Comparison of ENCODE assay signal across 2 cellular contexts in genomic region chr4:43496188-43496587, GRCh38.
TF ChIP-seq lines count a peak whose summit lies in the region.

No MANE protein-coding gene starts in this region.

TF ChIP-seq in SK-N-SH, 30 proteins besides CTCF, POLR2A, EP300 and RAD21 (continued from another document):
- TF ChIP-seq PBX3 (IDR thresholded peaks at IDR 0.05): no peak
- TF ChIP-seq SMC3 (IDR thresholded peaks at IDR 0.05; ENCODE audit: low read depth, low read length): no peak
- TF ChIP-seq REST (IDR thresholded peaks at IDR 0.05; ENCODE audit: low read depth, low read length): no peak
- TF ChIP-seq CHD2 (IDR thresholded peaks at IDR 0.05; ENCODE audit: low read length, partially characterized antibody): no peak
- no peak for TF ChIP-seq FOXM1 (IDR thresholded peaks at IDR 0.05; ENCODE audit: low read depth)
- TF ChIP-seq TEAD4 (IDR thresholded peaks at IDR 0.05; ENCODE audit: borderline replicate concordance, insufficient read depth): no peak
- no peak for TF ChIP-seq GABPA (IDR thresholded peaks at IDR 0.05; ENCODE audit: low read depth)
- no peak for TF ChIP-seq GATA2 (CRISPR knock-in tag; IDR thresholded peaks at IDR 0.05)

TF ChIP-seq in SK-N-SH treated with all-trans-retinoic acid at 6 μM for 48 hours, 23 proteins besides CTCF, POLR2A, EP300 and RAD21 (continued from another document):
- TF ChIP-seq, protein P1, sequence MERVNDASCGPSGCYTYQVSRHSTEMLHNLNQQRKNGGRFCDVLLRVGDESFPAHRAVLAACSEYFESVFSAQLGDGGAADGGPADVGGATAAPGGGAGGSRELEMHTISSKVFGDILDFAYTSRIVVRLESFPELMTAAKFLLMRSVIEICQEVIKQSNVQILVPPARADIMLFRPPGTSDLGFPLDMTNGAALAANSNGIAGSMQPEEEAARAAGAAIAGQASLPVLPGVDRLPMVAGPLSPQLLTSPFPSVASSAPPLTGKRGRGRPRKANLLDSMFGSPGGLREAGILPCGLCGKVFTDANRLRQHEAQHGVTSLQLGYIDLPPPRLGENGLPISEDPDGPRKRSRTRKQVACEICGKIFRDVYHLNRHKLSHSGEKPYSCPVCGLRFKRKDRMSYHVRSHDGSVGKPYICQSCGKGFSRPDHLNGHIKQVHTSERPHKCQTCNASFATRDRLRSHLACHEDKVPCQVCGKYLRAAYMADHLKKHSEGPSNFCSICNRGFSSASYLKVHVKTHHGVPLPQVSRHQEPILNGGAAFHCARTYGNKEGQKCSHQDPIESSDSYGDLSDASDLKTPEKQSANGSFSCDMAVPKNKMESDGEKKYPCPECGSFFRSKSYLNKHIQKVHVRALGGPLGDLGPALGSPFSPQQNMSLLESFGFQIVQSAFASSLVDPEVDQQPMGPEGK (CRISPR knock-in tag; IDR thresholded peaks at IDR 0.05; ENCODE audit: borderline replicate concordance): no peak
- TF ChIP-seq ZFP3 (CRISPR knock-in tag; IDR thresholded peaks at IDR 0.05) (no peak), ISL1 (CRISPR knock-in tag; IDR thresholded peaks at IDR 0.05) (no peak), TSHZ2 (CRISPR knock-in tag; IDR thresholded peaks at IDR 0.05) (no peak), BACH2 (CRISPR knock-in tag; IDR thresholded peaks at IDR 0.05; ENCODE audit: borderline replicate concordance) (no peak), ZNF565 (CRISPR knock-in tag; conservative IDR thresholded peaks at IDR 0.05; ENCODE audit: low read depth) (no peak), ZNF8 (CRISPR knock-in tag; IDR thresholded peaks at IDR 0.05) (no peak), TOX (CRISPR knock-in tag; IDR thresholded peaks at IDR 0.05; ENCODE audit: borderline replicate concordance) (no peak), SNAI2 (CRISPR knock-in tag; IDR thresholded peaks at IDR 0.05) (no peak), ESRRG (CRISPR knock-in tag; IDR thresholded peaks at IDR 0.05) (no peak), ZFP30 (CRISPR knock-in tag; IDR thresholded peaks at IDR 0.05) (no peak), OSR1 (CRISPR knock-in tag; IDR thresholded peaks at IDR 0.05) (no peak), GLIS3 (CRISPR knock-in tag; IDR thresholded peaks at IDR 0.05) (no peak)
- TF ChIP-seq, protein P2, sequence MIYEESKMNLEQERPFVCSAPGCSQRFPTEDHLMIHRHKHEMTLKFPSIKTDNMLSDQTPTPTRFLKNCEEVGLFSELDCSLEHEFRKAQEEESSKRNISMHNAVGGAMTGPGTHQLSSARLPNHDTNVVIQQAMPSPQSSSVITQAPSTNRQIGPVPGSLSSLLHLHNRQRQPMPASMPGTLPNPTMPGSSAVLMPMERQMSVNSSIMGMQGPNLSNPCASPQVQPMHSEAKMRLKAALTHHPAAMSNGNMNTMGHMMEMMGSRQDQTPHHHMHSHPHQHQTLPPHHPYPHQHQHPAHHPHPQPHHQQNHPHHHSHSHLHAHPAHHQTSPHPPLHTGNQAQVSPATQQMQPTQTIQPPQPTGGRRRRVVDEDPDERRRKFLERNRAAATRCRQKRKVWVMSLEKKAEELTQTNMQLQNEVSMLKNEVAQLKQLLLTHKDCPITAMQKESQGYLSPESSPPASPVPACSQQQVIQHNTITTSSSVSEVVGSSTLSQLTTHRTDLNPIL (CRISPR knock-in tag; IDR thresholded peaks at IDR 0.05; ENCODE audit: low read depth): no peak
